Comparison of ENCODE assay signal across 8 cellular contexts in genomic region chr4:177308842-177309524, GRCh38. TPM values are rescaled to one million over a fixed set of nuclear protein-coding genes. Genes with fewer than 3 reads are reported as not detected.
A peak's percentile ranks its signal among the peaks of the same experiment; 100 is the strongest.
DNase-seq lines count a peak whose midpoint lies in the region; ATAC-seq and TF ChIP-seq lines count a peak whose summit lies in the region.

No MANE protein-coding gene starts in this region.

- no peaks in the 10 kb centered on the region for H3K9me3 Mint-ChIP-seq in activated naive CD4-positive, alpha-beta T cell treated with anti-CD3 and anti-CD28 coated beads for 36 hours

- no peak for TF ChIP-seq POLR2A in tibial nerve (IDR thresholded peaks at IDR 0.05)

- peak overlapping the region; percentile 88 for H3K27ac Mint-ChIP-seq in activated naive CD4-positive, alpha-beta T cell treated with anti-CD3 and anti-CD28 coated beads for 36 hours
- peak overlapping the region; percentile 82 for H3K27ac Mint-ChIP-seq in T-helper 17 cell

- H3K36me3 ChIP-seq in hepatocyte (replicated peaks; ENCODE audit: insufficient read depth, low read depth): no peaks in the 10 kb centered on the region
- H3K36me3 ChIP-seq in tibial nerve: no peaks in the 10 kb centered on the region

- WGBS in hepatocyte (ENCODE audit: low lambda C conversion rate, missing lambda C conversion rate): 74% methylated on average over 8 of the region's 8 CpGs
- WGBS in tibial nerve, 2 donors: 57 to 59% methylated on average over 8 of the region's 8 CpGs

- H3K4me1 ChIP-seq in hepatocyte (ENCODE audit: insufficient read depth) (no peaks in the 10 kb centered on the region), tibial nerve (peaks cover 0 to 20% (median 4%) of the 10 kb centered on the region in 4 donors)

- ATAC-seq in T-helper 17 cell (peak; percentile 55), HG02623 (IDR thresholded peaks at IDR 0.05; ENCODE audit: unreplicated experiment) (no peak), GM21786 (IDR thresholded peaks at IDR 0.05; ENCODE audit: unreplicated experiment) (no peak)

- H3K4me1 Mint-ChIP-seq in activated naive CD4-positive, alpha-beta T cell treated with anti-CD3 and anti-CD28 coated beads for 36 hours (ENCODE audit: low read depth): peaks cover 21% of the 10 kb centered on the region
- H3K4me1 Mint-ChIP-seq in T-helper 17 cell: peaks cover 10% of the 10 kb centered on the region

- CTCF ChIA-PET in activated naive CD4-positive, alpha-beta T cell treated with anti-CD3 and anti-CD28 coated beads for 36 hours (lab: Charles Lee): interaction anchor here (1.3 to 1.9 kb wide), 2 partner anchors 58 to 59 kb away, joined by 6 to 9 read pairs; no protein-coding TSS in a partner anchor

- no peaks in the 10 kb centered on the region for H3K79me2 ChIP-seq in hepatocyte

- peaks cover 8% of the 10 kb centered on the region for H3K36me3 Mint-ChIP-seq in activated naive CD4-positive, alpha-beta T cell treated with anti-CD3 and anti-CD28 coated beads for 36 hours (ENCODE audit: low read depth)
- H3K36me3 Mint-ChIP-seq in T-helper 17 cell (ENCODE audit: low read depth): no peaks in the 10 kb centered on the region

- H3K27me3 Mint-ChIP-seq in activated naive CD4-positive, alpha-beta T cell treated with anti-CD3 and anti-CD28 coated beads for 36 hours (ENCODE audit: low read depth): no peaks in the 10 kb centered on the region
- H3K27me3 Mint-ChIP-seq in T-helper 17 cell: no peaks in the 10 kb centered on the region

- no peaks in the 10 kb centered on the region for H3K27me3 ChIP-seq in hepatocyte
- H3K27me3 ChIP-seq in tibial nerve: no peaks in the 10 kb centered on the region

- H3K9me3 ChIP-seq in T-helper 17 cell (ENCODE audit: control insufficient read depth, low read length, poor library complexity, severe bottlenecking): no peaks in the 10 kb centered on the region
- no peaks in the 10 kb centered on the region for H3K9me3 ChIP-seq in hepatocyte (ENCODE audit: low read depth)
- H3K9me3 ChIP-seq in tibial nerve: no peaks in the 10 kb centered on the region

- H3K4me2 ChIP-seq in hepatocyte: peak overlapping the region; percentile 82

- no peak for TF ChIP-seq CTCF in hepatocyte (IDR thresholded peaks at IDR 0.05; ENCODE audit: poor library complexity)
- no peak for TF ChIP-seq CTCF in tibial nerve (IDR thresholded peaks at IDR 0.05)

- no peak overlapping the region for H3K27ac ChIP-seq in hepatocyte
- peak overlapping the region in 1 of 4 donors; percentile 40 for H3K27ac ChIP-seq in tibial nerve

- DNase-seq in activated naive CD4-positive, alpha-beta T cell treated with anti-CD3 and anti-CD28 coated beads for 36 hours: peak; percentile 59
- no peak for DNase-seq in activated naive CD4-positive, alpha-beta T cell (lab: John Stamatoyannopoulos, UW)
- DNase-seq in T-helper 17 cell: no peak
- DNase-seq in hepatocyte (ENCODE audit: low spot score): no peak
- DNase-seq in tibial nerve (ENCODE audit: low spot score in 2 of 2): no peak
- DNase-seq in OCI-M2 (lab: John Stamatoyannopoulos, UW; ENCODE audit: unreplicated experiment): no peak

- H3K4me3 ChIP-seq in hepatocyte (peak overlapping the region; percentile 74), tibial nerve (peak overlapping the region; percentile 38 to 63 (median 60))

- H3K4me3 Mint-ChIP-seq in activated naive CD4-positive, alpha-beta T cell treated with anti-CD3 and anti-CD28 coated beads for 36 hours: peak overlapping the region; percentile 91
- H3K4me3 Mint-ChIP-seq in T-helper 17 cell: peak overlapping the region; percentile 95

- no peaks in the 10 kb centered on the region for H3K9me2 ChIP-seq in hepatocyte (replicated peaks; ENCODE audit: insufficient read depth)

- no peak for TF ChIP-seq EP300 in tibial nerve (IDR thresholded peaks at IDR 0.05)

- H2AFZ ChIP-seq in hepatocyte: peak overlapping the region; percentile 75

- intact Hi-C loops in activated naive CD4-positive, alpha-beta T cell treated with anti-CD3 and anti-CD28 coated beads for 36 hours (cut with micrococcal nuclease): loop anchor here (1.0 to 2.0 kb wide), 4 partner anchors 94 to 1114 kb away; partner anchors contain the start of genes AGA and SPATA4

- H4K20me1 ChIP-seq in hepatocyte (ENCODE audit: insufficient read depth, poor library complexity, severe bottlenecking): no peaks in the 10 kb centered on the region

RNA-seq across cellular contexts. Expression of gene NEIL3, which starts 0.7 kb away (rescaled TPM):
- 10 to 100 TPM; 21.9 to 22.7 TPM for total RNA-seq in activated naive CD4-positive, alpha-beta T cell treated with anti-CD3 and anti-CD28 coated beads for 36 hours
- total RNA-seq in T-helper 17 cell (1 to 10 TPM in 1 of 2 donors, under 1 TPM in 1; 0.45 to 2.4 TPM), hepatocyte (2.0 and 2.1 TPM in 2 replicates), tibial nerve (not detected)
- 0.87 and 1.3 TPM in 2 replicates for polyA plus RNA-seq in hepatocyte
